ENCODE assay signal across 13 cellular contexts in the genomic region with DNA sequence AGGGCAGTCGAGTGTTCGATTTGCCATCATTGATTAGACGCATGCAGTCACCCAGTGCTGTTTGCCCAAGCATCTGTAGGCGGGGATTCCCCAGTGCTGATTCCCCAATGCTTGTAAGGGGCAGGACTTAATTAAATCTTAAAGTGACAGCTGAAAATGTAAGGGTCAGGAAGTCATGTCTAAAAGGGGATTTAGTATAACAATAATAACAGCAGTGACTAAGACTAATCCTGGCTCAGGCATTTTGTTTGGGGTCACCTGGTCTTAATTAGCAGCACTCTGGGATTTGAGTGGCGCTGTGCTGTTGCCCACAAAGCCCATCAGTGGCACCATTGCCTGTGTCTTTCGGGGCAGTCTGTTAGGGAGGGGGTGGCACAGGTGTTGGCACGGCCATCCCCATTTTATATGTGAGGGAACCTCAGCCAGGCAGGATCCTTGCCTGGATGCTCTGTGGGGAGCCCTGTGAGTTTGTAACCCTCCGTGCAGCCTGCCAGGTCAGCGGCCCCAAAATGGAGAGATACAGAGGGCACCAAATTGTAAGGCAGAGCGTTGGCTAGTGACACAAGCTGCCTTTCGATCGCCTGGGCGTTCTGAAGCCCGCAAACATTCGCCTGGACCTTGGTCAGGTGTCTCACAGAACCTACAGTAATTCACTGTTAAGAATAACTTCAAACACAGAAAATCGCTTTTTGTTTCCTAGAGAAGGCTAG.
A peak's percentile ranks its signal among the peaks of the same experiment; 100 is the strongest.
DNase-seq lines count a peak whose midpoint lies in the region; ATAC-seq and TF ChIP-seq lines count a peak whose summit lies in the region.
"Had no signal": no experiment of that assay in that cellular context is flagged by ENCODE, and none has a peak within 500 bp of the region (broad histone marks: within the 10 kb centered on the region; RNA-seq: fewer than 3 reads in every experiment).

No MANE protein-coding gene starts in this region.

- peaks cover 13% of the 10 kb centered on the region for H3K4me1 ChIP-seq in OCI-LY3 (ENCODE audit: low read length)
- H3K4me1 ChIP-seq in right lobe of liver, result peaks cover 0 to 29% (median 5%) of the 10 kb centered on the region in 4 donors
- no peaks in the 10 kb centered on the region for H3K4me1 ChIP-seq in mucosa of descending colon (ENCODE audit: low read depth)
- H3K4me1 ChIP-seq: psoas muscle had no signal

- H3K27ac ChIP-seq in OCI-LY3 (ENCODE audit: low read length), result no peak overlapping the region
- peak overlapping the region in 1 of 3 donors; percentile 38 for H3K27ac ChIP-seq in right lobe of liver
- H3K27ac ChIP-seq: cardiac muscle cell, psoas muscle had no signal

- TF ChIP-seq POLR2A in right lobe of liver (IDR thresholded peaks at IDR 0.05), result no peak
- no peak for TF ChIP-seq POLR2A in lower leg skin (IDR thresholded peaks at IDR 0.05)

- peak; percentile 77 to 83 (median 80) for ATAC-seq in right lobe of liver
- no peak for ATAC-seq in GM19397 (IDR thresholded peaks at IDR 0.05; ENCODE audit: unreplicated experiment)
- ATAC-seq in mucosa of descending colon, result no peak

- peak overlapping the region; percentile 65 for H3K4me2 ChIP-seq in OCI-LY3 (ENCODE audit: low read length)

- H4K20me1 ChIP-seq in OCI-LY3 (ENCODE audit: insufficient read depth, low read length), result peaks cover 22% of the 10 kb centered on the region; the same call in 1 of the 2 replicates

- H3K36me3 ChIP-seq in H7 (replicated peaks; ENCODE audit: control insufficient read depth, insufficient read depth, low read length) (no peaks in the 10 kb centered on the region), OCI-LY3 (replicated peaks; ENCODE audit: low read depth, low read length) (no peaks in the 10 kb centered on the region), right lobe of liver (no peaks in the 10 kb centered on the region), mucosa of descending colon (ENCODE audit: low read depth) (no peaks in the 10 kb centered on the region)
- H3K36me3 ChIP-seq: cardiac muscle cell had no signal

- DNase-seq in GM12865 (ENCODE audit: low read depth) (peak; percentile 24), H7 (peak; percentile 48), right lobe of liver (peak in 2 of 3 donors; percentile 50 to 60), lower leg skin (ENCODE audit: low spot score in 2 of 2) (no peak), mucosa of descending colon (no peak), SIG-M5 (lab: John Stamatoyannopoulos, UW) (no peak)
- DNase-seq: activated CD4-positive, alpha-beta T cell treated with anti-CD3 and anti-CD28 coated beads, Interleukin-2, amount 10 ng/mL, durations not matched to agents 24 days and 14 days; hippocampal formation; NK-92 treated with Interleukin-12 subunit alpha and Interleukin-12 subunit beta, amount 100 ng/mL, for 24 hours; psoas muscle had no signal

- no peak overlapping the region for H2AFZ ChIP-seq in OCI-LY3 (ENCODE audit: low read depth, low read length)

- WGBS in right lobe of liver (ENCODE audit: insufficient coverage, low coverage, low lambda C conversion rate, missing lambda C conversion rate), result 40% methylated on average over 16 of the region's 16 CpGs
- WGBS in lower leg skin, 2 donors, result 81 to 86% methylated on average over 14 to 16 of the region's 16 CpGs

- no peak overlapping the region for H3K9ac ChIP-seq in OCI-LY3 (ENCODE audit: low read length)

- H3K27me3 ChIP-seq in H7 (ENCODE audit: control insufficient read depth, insufficient read depth, low read length), result no peaks in the 10 kb centered on the region
- no peaks in the 10 kb centered on the region for H3K27me3 ChIP-seq in OCI-LY3 (ENCODE audit: low read depth, low read length)
- no peaks in the 10 kb centered on the region for H3K27me3 ChIP-seq in right lobe of liver
- H3K27me3 ChIP-seq: cardiac muscle cell had no signal

- H3K9me3 ChIP-seq in OCI-LY3 (ENCODE audit: insufficient read depth, low read length), result no peaks in the 10 kb centered on the region
- no peaks in the 10 kb centered on the region for H3K9me3 ChIP-seq in right lobe of liver
- H3K9me3 ChIP-seq in mucosa of descending colon, result no peaks in the 10 kb centered on the region
- H3K9me3 ChIP-seq: psoas muscle had no signal

- intact Hi-C loops in right lobe of liver (cut with DNase I), result no loop called here
- intact Hi-C loops in lower leg skin (cut with DNase I; ENCODE audit: low total_unique reads), result no loop called here
- intact Hi-C loops in mucosa of descending colon (cut with DNase I, micrococcal nuclease), result no loop called here

- TF ChIP-seq CTCF in GM12865 (IDR thresholded peaks at IDR 0.05; ENCODE audit: insufficient read depth, low read depth, low read length, missing control alignments), result no peak
- no peak for TF ChIP-seq CTCF in OCI-LY3 (IDR thresholded peaks at IDR 0.05; ENCODE audit: low read depth, low read length)
- TF ChIP-seq CTCF in right lobe of liver (IDR thresholded peaks at IDR 0.05), result no peak
- no peak for TF ChIP-seq CTCF in lower leg skin (IDR thresholded peaks at IDR 0.05)
- no peak for TF ChIP-seq CTCF in mucosa of descending colon (IDR thresholded peaks at IDR 0.05)

- no peak overlapping the region for H3K4me3 ChIP-seq in GM12865 (ENCODE audit: low read depth, low read length)
- no peak overlapping the region for H3K4me3 ChIP-seq in H7 (ENCODE audit: insufficient read depth, low read depth, low read length)
- H3K4me3 ChIP-seq in OCI-LY3 (ENCODE audit: low read length), result peak overlapping the region; percentile 55; the same call in 1 of the 2 replicates
- H3K4me3 ChIP-seq in right lobe of liver, result peak overlapping the region in 2 of 3 donors; percentile 12 to 24
- H3K4me3 ChIP-seq in lower leg skin (ENCODE audit: low read depth, poor library complexity, severe bottlenecking), result no peak overlapping the region
- no peak overlapping the region for H3K4me3 ChIP-seq in mucosa of descending colon
- H3K4me3 ChIP-seq: cardiac muscle cell, psoas muscle had no signal

- no peaks in the 10 kb centered on the region for H3K79me2 ChIP-seq in OCI-LY3 (ENCODE audit: low read length)

Comparison
In these comparisons a context has a peak if more than half of its experiments do, and no peak if none do; other contexts are left out.
1. DNase-seq: peak in GM12865 (single experiment), H7 (single experiment) and right lobe of liver (2 of 3); none in lower leg skin (0 of 2), mucosa of descending colon (0 of 3) and SIG-M5 (single experiment).
2. H3K4me3 ChIP-seq: peak in OCI-LY3 (single experiment) and right lobe of liver (2 of 3); none in GM12865 (single experiment), H7 (single experiment), lower leg skin (single experiment) and mucosa of descending colon (single experiment).
3. ATAC-seq: peak in right lobe of liver (4 of 4); none in GM19397 (single experiment) and mucosa of descending colon (single experiment).